Comparison of ENCODE assay signal across 8 cellular contexts in genomic region chr5:177671755-177672690, GRCh38.
DNase-seq lines count a peak whose midpoint lies in the region; ATAC-seq, FAIRE-seq and TF ChIP-seq lines count a peak whose summit lies in the region.
"Not testable (repeated sequence)": the region's sequence is repeated elsewhere in the genome, so short reads cannot be mapped to it uniquely, and the experiment has no call there.

No MANE protein-coding gene starts in this region.

- not testable (repeated sequence) for H3K27ac Mint-ChIP-seq in activated CD4-positive, alpha-beta T cell treated with anti-CD3 and anti-CD28 coated beads for 36 hours

- CTCF ChIA-PET in activated CD4-positive, alpha-beta T cell treated with anti-CD3 and anti-CD28 coated beads for 36 hours (lab: Charles Lee); K562 (lab: Yijun Ruan, JAX; ENCODE audit: low intra/inter-chr PET ratio): not testable (repeated sequence)

- not testable (repeated sequence) for TF ChIP-seq RAD21 in K562 (CRISPR knock-in tag; conservative IDR thresholded peaks at IDR 0.05 in 1 of 2, IDR thresholded peaks at IDR 0.05 in 1 of 2)

- H3K27me3 Mint-ChIP-seq in activated CD4-positive, alpha-beta T cell treated with anti-CD3 and anti-CD28 coated beads for 36 hours, result not testable (repeated sequence)

- POLR2A ChIA-PET in activated CD4-positive, alpha-beta T cell treated with anti-CD3 and anti-CD28 coated beads for 36 hours (lab: Charles Lee); K562 (lab: Yijun Ruan, JAX): not testable (repeated sequence)

- H3K4me3 Mint-ChIP-seq in activated CD4-positive, alpha-beta T cell treated with anti-CD3 and anti-CD28 coated beads for 36 hours, result not testable (repeated sequence)

- not testable (repeated sequence) for FAIRE-seq in K562 (lab: Jason Lieb, UNC)

- H3K36me3 Mint-ChIP-seq in activated CD4-positive, alpha-beta T cell treated with anti-CD3 and anti-CD28 coated beads for 36 hours (ENCODE audit: low read depth), result not testable (repeated sequence)

- no CpG with 5 or more reads among the region's 110 CpGs for WGBS in K562 (ENCODE audit: insufficient coverage, low coverage, missing lambda C conversion rate)
- WGBS in hepatocyte (ENCODE audit: low lambda C conversion rate, missing lambda C conversion rate), result 75% methylated on average over 3 of the region's 110 CpGs
- 0 to 100% (median 1%) methylated on average over 1 to 29 of the region's 110 CpGs for WGBS in stomach, 5 donors

- H2AFZ ChIP-seq in K562 (ENCODE audit: low read depth, low read length); hepatocyte: not testable (repeated sequence)

- H3K4me1 ChIP-seq in K562 (replicated peaks in 1 of 2; ENCODE audit: control insufficient read depth in 2 of 2, insufficient read depth in 2 of 2, low read length in 2 of 2); hepatocyte (ENCODE audit: insufficient read depth); rectal smooth muscle tissue (ENCODE audit: control insufficient read depth, insufficient read depth, low read length): not testable (repeated sequence)
- peaks cover 0 to 12% (median 3%) of the 10 kb centered on the region in 4 donors for H3K4me1 ChIP-seq in stomach

- H3K27ac ChIP-seq in HL-60 (replicated peaks); K562 (ENCODE audit: extremely low read depth, low read depth, low read length); hepatocyte; rectal smooth muscle tissue (ENCODE audit: low read depth, low read length): not testable (repeated sequence)
- H3K27ac ChIP-seq in stomach, result peak overlapping the region; percentile 32 to 87 (median 83)

- TF ChIP-seq POLR2A in K562 (conservative IDR thresholded peaks at IDR 0.05); stomach (IDR thresholded peaks at IDR 0.05): not testable (repeated sequence)

- not testable (repeated sequence) for TF ChIP-seq CTCF in HL-60 (IDR thresholded peaks at IDR 0.05; ENCODE audit: insufficient read depth, low read length); K562 (IDR thresholded peaks at IDR 0.05 in 2 of 3, conservative IDR thresholded peaks at IDR 0.05 in 1 of 3; ENCODE audit: insufficient read depth in 2 of 3, low read depth in 1 of 3, low read length in 3 of 3); hepatocyte (IDR thresholded peaks at IDR 0.05; ENCODE audit: poor library complexity); stomach (IDR thresholded peaks at IDR 0.05)

- not testable (repeated sequence) for H3K4me1 Mint-ChIP-seq in activated CD4-positive, alpha-beta T cell treated with anti-CD3 and anti-CD28 coated beads for 36 hours

- BruUV-seq in K562 (replicated peaks; lab: Mats Ljungman, UMichigan), result not testable (repeated sequence)

- DNase-seq in EL (peak; percentile 29), HL-60 (ENCODE audit: low read depth in 1 of 2, low spot score in 1 of 2) (peak; percentile 12 to 67), K562 (ENCODE audit: extremely low read depth in 1 of 4, low spot score in 3 of 4) (peak in 1 of 4 experiments; percentile 65), hepatocyte (ENCODE audit: low spot score) (peak; percentile 62), stomach (peak; percentile 82)
- peak; percentile 87 for DNase-seq in activated CD4-positive, alpha-beta T cell treated with anti-CD3 and anti-CD28 coated beads for 36 hours

- intact Hi-C loops in activated CD4-positive, alpha-beta T cell treated with anti-CD3 and anti-CD28 coated beads for 36 hours (cut with DNase I, micrococcal nuclease); K562 (cut with micrococcal nuclease); stomach (cut with DNase I; ENCODE audit: low total_unique reads): not testable (repeated sequence)

- in situ Hi-C loops in K562 (cut with MboI), result not testable (repeated sequence)

- H3K4me3 ChIP-seq in HL-60 (replicated peaks; ENCODE audit: insufficient read depth, low read length) (peak overlapping the region; percentile 31), K562 (peak overlapping the region; percentile 30; the same call in 1 of the 2 replicates), rectal smooth muscle tissue (ENCODE audit: low read length) (peak overlapping the region; percentile 21), stomach (peak overlapping the region; percentile 50 to 58 (median 56))
- not testable (repeated sequence) for H3K4me3 ChIP-seq in hepatocyte

- H3K27me3 ChIP-seq in HL-60 (ENCODE audit: insufficient read depth, poor library complexity, severe bottlenecking); K562 (ENCODE audit: control insufficient read depth in 2 of 2, insufficient read depth in 2 of 2, low read length in 2 of 2); hepatocyte; rectal smooth muscle tissue (ENCODE audit: control insufficient read depth, insufficient read depth, low read length); stomach: not testable (repeated sequence)

- TF ChIP-seq EP300 in K562 (IDR thresholded peaks at IDR 0.05; ENCODE audit: low read length); stomach (IDR thresholded peaks at IDR 0.05): not testable (repeated sequence)

- H3K9me3 Mint-ChIP-seq in activated CD4-positive, alpha-beta T cell treated with anti-CD3 and anti-CD28 coated beads for 36 hours (ENCODE audit: low read depth), result not testable (repeated sequence)

- H3K36me3 ChIP-seq in K562 (ENCODE audit: control insufficient read depth, insufficient read depth, low read length); hepatocyte (replicated peaks; ENCODE audit: insufficient read depth, low read depth); rectal smooth muscle tissue (ENCODE audit: control insufficient read depth, insufficient read depth, low read length); stomach: not testable (repeated sequence)

- H3K9me3 ChIP-seq in K562 (replicated peaks; ENCODE audit: control insufficient read depth, insufficient read depth, low read depth, low read length); hepatocyte (ENCODE audit: low read depth); stomach: not testable (repeated sequence)

- ATAC-seq in GM21786 (IDR thresholded peaks at IDR 0.05; ENCODE audit: unreplicated experiment), result peak; percentile 59
- ATAC-seq in activated CD4-positive, alpha-beta T cell treated with anti-CD3 and anti-CD28 coated beads for 36 hours, result peak; percentile 80
- ATAC-seq in K562, result peak; percentile 83

- not testable (repeated sequence) for H3K9me2 ChIP-seq in hepatocyte (replicated peaks; ENCODE audit: insufficient read depth)

- H3K9ac ChIP-seq in K562 (ENCODE audit: insufficient read depth in 1 of 2, low read depth in 2 of 2, low read length in 2 of 2); rectal smooth muscle tissue (ENCODE audit: low read length): not testable (repeated sequence)

- H4K20me1 ChIP-seq in K562 (replicated peaks; ENCODE audit: control insufficient read depth, insufficient read depth, low read length); hepatocyte (ENCODE audit: insufficient read depth, poor library complexity, severe bottlenecking): not testable (repeated sequence)

- H3K9me1 ChIP-seq in K562 (ENCODE audit: control insufficient read depth, insufficient read depth, low read length), result not testable (repeated sequence)

- H3K79me2 ChIP-seq in K562 (ENCODE audit: control insufficient read depth, insufficient read depth, low read length); hepatocyte: not testable (repeated sequence)

- H3K4me2 ChIP-seq in K562 (ENCODE audit: insufficient read depth, low read length), result not testable (repeated sequence)
- H3K4me2 ChIP-seq in hepatocyte, result peak overlapping the region; percentile 73

TF ChIP-seq in K562, 482 proteins besides CTCF, POLR2A, EP300 and RAD21:
- TF ChIP-seq POLR2G (IDR thresholded peaks at IDR 0.05; ENCODE audit: low read depth, low read length) (peak; percentile 36; the same call in 1 of the 2 replicates), VEZF1 (CRISPR knock-in tag; IDR thresholded peaks at IDR 0.05) (0 out of 2 replicates have a peak, but pooled peaks have one; percentile 13), E2F6 (IDR thresholded peaks at IDR 0.05; ENCODE audit: borderline replicate concordance in 1 of 2, extremely low read depth in 1 of 2, insufficient read depth in 1 of 2, insufficient read length in 1 of 2, low read depth in 1 of 2, low read length in 1 of 2, poor library complexity in 1 of 2, severe bottlenecking in 1 of 2) (peak in 1 of 2 experiments; percentile 35)
